In the genomic region with DNA sequence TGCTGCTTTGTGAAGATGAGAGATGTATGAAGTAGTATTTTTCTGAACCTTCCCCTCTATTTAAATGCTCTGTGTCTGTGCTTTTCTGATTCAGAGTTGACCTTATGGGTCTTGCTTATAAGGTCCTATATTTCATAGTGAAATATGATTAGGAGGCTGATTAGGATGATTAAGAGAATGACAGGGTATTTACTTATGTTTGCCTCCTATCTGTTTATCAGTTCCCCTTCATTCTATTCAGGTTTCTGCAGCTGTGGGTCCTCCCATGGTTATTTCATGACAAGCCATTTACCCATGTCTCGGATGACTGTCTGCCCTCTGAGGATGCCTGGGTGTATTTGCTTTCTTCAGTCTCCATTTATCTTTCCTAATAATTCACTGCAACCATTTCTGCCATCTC, we compare ENCODE assay signal across 29 cellular contexts. TPM values are rescaled to one million over a fixed set of nuclear protein-coding genes. Genes with fewer than 3 reads are reported as not detected.
A peak's percentile ranks its signal among the peaks of the same experiment; 100 is the strongest.
DNase-seq lines count a peak whose midpoint lies in the region; ATAC-seq, FAIRE-seq and TF ChIP-seq lines count a peak whose summit lies in the region.
"Had no signal": no experiment of that assay in that cellular context is flagged by ENCODE, and none has a peak within 500 bp of the region (broad histone marks: within the 10 kb centered on the region; RNA-seq: fewer than 3 reads in every experiment).

No MANE protein-coding gene starts in this region.

- CTCF ChIA-PET in WTC11 (lab: Charles Lee) = no interaction called here

- H3K27ac Mint-ChIP-seq in WTC11 = peak overlapping the region; percentile 16
- H3K27ac Mint-ChIP-seq: activated CD4-positive, alpha-beta memory T cell treated with anti-CD3 and anti-CD28 coated beads for 36 hours; activated naive CD4-positive, alpha-beta T cell treated with anti-CD3 and anti-CD28 coated beads for 36 hours; B cell; CD8-positive, alpha-beta memory T cell had no signal

- H3K4me1 Mint-ChIP-seq in WTC11 = peaks cover 16% of the 10 kb centered on the region

- no peak overlapping the region for H3K4me3 ChIP-seq in BE2C (ENCODE audit: low read depth, low read length)
- no peak overlapping the region for H3K4me3 ChIP-seq in right lobe of liver
- H3K4me3 ChIP-seq: adrenal gland, PC-9, prostate gland, transverse colon had no signal

- DNase-seq in BE2C (peak; percentile 13), GM12892 (ENCODE audit: insufficient read length) (no peak), WTC11 (ENCODE audit: low spot score) (no peak), HuH-7.5 (ENCODE audit: low spot score) (no peak), HUDEP-2 (lab: John Stamatoyannopoulos, UW; ENCODE audit: unreplicated experiment in 76 of 76) (no peak), right lobe of liver (no peak)
- DNase-seq in activated naive CD4-positive, alpha-beta T cell treated with anti-CD3 and anti-CD28 coated beads, Interleukin-2, amount 50 U/mL, for 16 hours = no peak
- DNase-seq: ACHN; activated CD4-positive, alpha-beta memory T cell treated with anti-CD3 and anti-CD28 coated beads for 36 hours; activated CD4-positive, alpha-beta T cell treated with anti-CD3 and anti-CD28 coated beads for 1 hour; activated naive CD4-positive, alpha-beta T cell treated with anti-CD3 and anti-CD28 coated beads for 36 hours; adrenal gland; CD8-positive, alpha-beta memory T cell; foreskin fibroblast; islet precursor cell; naive thymus-derived CD8-positive, alpha-beta T cell; NCI-H187; NCI-H510A treated with DMSO at 0.1 percent for 48 hours; NK-92 treated with Interleukin-12 subunit alpha and Interleukin-12 subunit beta, amount 100 ng/mL, for 24 hours; nucleus accumbens; PC-9; stimulated activated CD4-positive, alpha-beta T cell treated with anti-CD3 and anti-CD28 coated beads, Interleukin-4, amount 100 ng/mL, for 1 hour; T-helper 2 cell; transverse colon had no signal

- no peaks in the 10 kb centered on the region for H3K27me3 ChIP-seq in BE2C
- no peaks in the 10 kb centered on the region for H3K27me3 ChIP-seq in right lobe of liver
- H3K27me3 ChIP-seq: adrenal gland, transverse colon had no signal

- H3K27me3 Mint-ChIP-seq in WTC11 (ENCODE audit: low read depth) = no peaks in the 10 kb centered on the region
- H3K27me3 Mint-ChIP-seq: activated CD4-positive, alpha-beta memory T cell treated with anti-CD3 and anti-CD28 coated beads for 36 hours; B cell; CD8-positive, alpha-beta memory T cell; naive thymus-derived CD8-positive, alpha-beta T cell had no signal

- no peaks in the 10 kb centered on the region for H3K9me3 ChIP-seq in BE2C
- no peaks in the 10 kb centered on the region for H3K9me3 ChIP-seq in right lobe of liver
- H3K9me3 ChIP-seq: adrenal gland, prostate gland, transverse colon had no signal

- TF ChIP-seq CTCF in BE2C (IDR thresholded peaks at IDR 0.05; ENCODE audit: low read depth, low read length) (no peak), WTC11 (IDR thresholded peaks at IDR 0.05) (no peak), right lobe of liver (IDR thresholded peaks at IDR 0.05) (no peak)

- WGBS in right lobe of liver (ENCODE audit: insufficient coverage, low coverage, low lambda C conversion rate, missing lambda C conversion rate) = 80% methylated on average over 1 of the region's 1 CpG

- H3K36me3 Mint-ChIP-seq in WTC11 = no peaks in the 10 kb centered on the region
- H3K36me3 Mint-ChIP-seq: activated CD4-positive, alpha-beta memory T cell treated with anti-CD3 and anti-CD28 coated beads for 36 hours had no signal

- TF ChIP-seq POLR2A in GM12892 (IDR thresholded peaks at IDR 0.05; ENCODE audit: low read depth, low read length) (no peak), right lobe of liver (IDR thresholded peaks at IDR 0.05) (no peak)

- peak; percentile 56 for FAIRE-seq in GM12892 (lab: Jason Lieb, UNC)

- H3K36me3 ChIP-seq in BE2C (no peaks in the 10 kb centered on the region), right lobe of liver (no peaks in the 10 kb centered on the region)
- H3K36me3 ChIP-seq: adrenal gland, prostate gland, transverse colon had no signal

- no peak overlapping the region for H3K4me3 Mint-ChIP-seq in WTC11
- H3K4me3 Mint-ChIP-seq: activated CD4-positive, alpha-beta memory T cell treated with anti-CD3 and anti-CD28 coated beads for 36 hours; activated naive CD4-positive, alpha-beta T cell treated with anti-CD3 and anti-CD28 coated beads for 36 hours; B cell; CD8-positive, alpha-beta memory T cell; naive thymus-derived CD8-positive, alpha-beta T cell had no signal

- intact Hi-C loops in right lobe of liver (cut with DNase I) = no loop called here

- POLR2A ChIA-PET in WTC11 (lab: Charles Lee) = no interaction called here

- H3K4me1 ChIP-seq in BE2C (peaks cover 10% of the 10 kb centered on the region), right lobe of liver (peaks cover 0 to 9% (median 0%) of the 10 kb centered on the region in 4 donors)
- H3K4me1 ChIP-seq: prostate gland had no signal

- ATAC-seq in HG03354 (IDR thresholded peaks at IDR 0.05; ENCODE audit: poor library complexity, severe bottlenecking, unreplicated experiment) (peak; percentile 43), WTC11 (no peak), right lobe of liver (no peak)
- ATAC-seq: esophagus mucosa; naive thymus-derived CD8-positive, alpha-beta T cell; sciatic nerve had no signal

- H3K27ac ChIP-seq in right lobe of liver = no peak overlapping the region
- H3K27ac ChIP-seq: adrenal gland, PC-9, prostate gland, transverse colon had no signal

- H3K9me3 Mint-ChIP-seq in WTC11 = peaks cover 7% of the 10 kb centered on the region; the same call in 1 of the 2 replicates
- H3K9me3 Mint-ChIP-seq: activated CD4-positive, alpha-beta memory T cell treated with anti-CD3 and anti-CD28 coated beads for 36 hours; activated naive CD4-positive, alpha-beta T cell treated with anti-CD3 and anti-CD28 coated beads for 36 hours; CD8-positive, alpha-beta memory T cell; naive thymus-derived CD8-positive, alpha-beta T cell had no signal

TF ChIP-seq in WTC11, 78 proteins besides CTCF, POLR2A, EP300 and RAD21 (continues in another document):
- TF ChIP-seq, protein P1, sequence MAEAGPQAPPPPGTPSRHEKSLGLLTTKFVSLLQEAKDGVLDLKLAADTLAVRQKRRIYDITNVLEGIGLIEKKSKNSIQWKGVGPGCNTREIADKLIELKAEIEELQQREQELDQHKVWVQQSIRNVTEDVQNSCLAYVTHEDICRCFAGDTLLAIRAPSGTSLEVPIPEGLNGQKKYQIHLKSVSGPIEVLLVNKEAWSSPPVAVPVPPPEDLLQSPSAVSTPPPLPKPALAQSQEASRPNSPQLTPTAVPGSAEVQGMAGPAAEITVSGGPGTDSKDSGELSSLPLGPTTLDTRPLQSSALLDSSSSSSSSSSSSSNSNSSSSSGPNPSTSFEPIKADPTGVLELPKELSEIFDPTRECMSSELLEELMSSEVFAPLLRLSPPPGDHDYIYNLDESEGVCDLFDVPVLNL (CRISPR knock-in tag; IDR thresholded peaks at IDR 0.05; ENCODE audit: borderline replicate concordance, low read depth) = no peak
- TF ChIP-seq, protein P2, sequence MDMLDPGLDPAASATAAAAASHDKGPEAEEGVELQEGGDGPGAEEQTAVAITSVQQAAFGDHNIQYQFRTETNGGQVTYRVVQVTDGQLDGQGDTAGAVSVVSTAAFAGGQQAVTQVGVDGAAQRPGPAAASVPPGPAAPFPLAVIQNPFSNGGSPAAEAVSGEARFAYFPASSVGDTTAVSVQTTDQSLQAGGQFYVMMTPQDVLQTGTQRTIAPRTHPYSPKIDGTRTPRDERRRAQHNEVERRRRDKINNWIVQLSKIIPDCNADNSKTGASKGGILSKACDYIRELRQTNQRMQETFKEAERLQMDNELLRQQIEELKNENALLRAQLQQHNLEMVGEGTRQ (CRISPR knock-in tag; IDR thresholded peaks at IDR 0.05) = no peak
- TF ChIP-seq, protein P3, sequence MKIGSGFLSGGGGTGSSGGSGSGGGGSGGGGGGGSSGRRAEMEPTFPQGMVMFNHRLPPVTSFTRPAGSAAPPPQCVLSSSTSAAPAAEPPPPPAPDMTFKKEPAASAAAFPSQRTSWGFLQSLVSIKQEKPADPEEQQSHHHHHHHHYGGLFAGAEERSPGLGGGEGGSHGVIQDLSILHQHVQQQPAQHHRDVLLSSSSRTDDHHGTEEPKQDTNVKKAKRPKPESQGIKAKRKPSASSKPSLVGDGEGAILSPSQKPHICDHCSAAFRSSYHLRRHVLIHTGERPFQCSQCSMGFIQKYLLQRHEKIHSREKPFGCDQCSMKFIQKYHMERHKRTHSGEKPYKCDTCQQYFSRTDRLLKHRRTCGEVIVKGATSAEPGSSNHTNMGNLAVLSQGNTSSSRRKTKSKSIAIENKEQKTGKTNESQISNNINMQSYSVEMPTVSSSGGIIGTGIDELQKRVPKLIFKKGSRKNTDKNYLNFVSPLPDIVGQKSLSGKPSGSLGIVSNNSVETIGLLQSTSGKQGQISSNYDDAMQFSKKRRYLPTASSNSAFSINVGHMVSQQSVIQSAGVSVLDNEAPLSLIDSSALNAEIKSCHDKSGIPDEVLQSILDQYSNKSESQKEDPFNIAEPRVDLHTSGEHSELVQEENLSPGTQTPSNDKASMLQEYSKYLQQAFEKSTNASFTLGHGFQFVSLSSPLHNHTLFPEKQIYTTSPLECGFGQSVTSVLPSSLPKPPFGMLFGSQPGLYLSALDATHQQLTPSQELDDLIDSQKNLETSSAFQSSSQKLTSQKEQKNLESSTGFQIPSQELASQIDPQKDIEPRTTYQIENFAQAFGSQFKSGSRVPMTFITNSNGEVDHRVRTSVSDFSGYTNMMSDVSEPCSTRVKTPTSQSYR (CRISPR knock-in tag; IDR thresholded peaks at IDR 0.05) = no peak
- no peak for TF ChIP-seq ETV6 (CRISPR knock-in tag; IDR thresholded peaks at IDR 0.05)
- no peak for TF ChIP-seq FOXJ3 (CRISPR knock-in tag; IDR thresholded peaks at IDR 0.05; ENCODE audit: borderline replicate concordance)
- TF ChIP-seq NR3C1 (CRISPR knock-in tag; conservative IDR thresholded peaks at IDR 0.05; ENCODE audit: low read depth) = no peak
- TF ChIP-seq GABPB1 (CRISPR knock-in tag; IDR thresholded peaks at IDR 0.05) = no peak
- TF ChIP-seq, protein P4, sequence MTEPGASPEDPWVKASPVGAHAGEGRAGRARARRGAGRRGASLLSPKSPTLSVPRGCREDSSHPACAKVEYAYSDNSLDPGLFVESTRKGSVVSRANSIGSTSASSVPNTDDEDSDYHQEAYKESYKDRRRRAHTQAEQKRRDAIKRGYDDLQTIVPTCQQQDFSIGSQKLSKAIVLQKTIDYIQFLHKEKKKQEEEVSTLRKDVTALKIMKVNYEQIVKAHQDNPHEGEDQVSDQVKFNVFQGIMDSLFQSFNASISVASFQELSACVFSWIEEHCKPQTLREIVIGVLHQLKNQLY (CRISPR knock-in tag; IDR thresholded peaks at IDR 0.05) = no peak
- no peak for TF ChIP-seq ZNF317 (CRISPR knock-in tag; IDR thresholded peaks at IDR 0.05; ENCODE audit: borderline replicate concordance, low read depth)

RNA-seq across cellular contexts. Expression of a gene that starts 16.9 kb away (rescaled TPM):
- polyA plus RNA-seq in BE2C (2012; ENCODE audit: insufficient read depth, insufficient read length, low read depth) = 38.3 TPM
- 117 TPM for polyA plus RNA-seq in GM12892 (2012; ENCODE audit: missing spikeins)
- total RNA-seq in WTC11 (2021) = 97.8 to 119 TPM (median 110 TPM) in 3 replicates
- total RNA-seq in right lobe of liver = 10 to 100 TPM; 11.3 to 22.3 (median 21.4) TPM
